ENCODE assay signal across 8 cellular contexts in the genomic region with DNA sequence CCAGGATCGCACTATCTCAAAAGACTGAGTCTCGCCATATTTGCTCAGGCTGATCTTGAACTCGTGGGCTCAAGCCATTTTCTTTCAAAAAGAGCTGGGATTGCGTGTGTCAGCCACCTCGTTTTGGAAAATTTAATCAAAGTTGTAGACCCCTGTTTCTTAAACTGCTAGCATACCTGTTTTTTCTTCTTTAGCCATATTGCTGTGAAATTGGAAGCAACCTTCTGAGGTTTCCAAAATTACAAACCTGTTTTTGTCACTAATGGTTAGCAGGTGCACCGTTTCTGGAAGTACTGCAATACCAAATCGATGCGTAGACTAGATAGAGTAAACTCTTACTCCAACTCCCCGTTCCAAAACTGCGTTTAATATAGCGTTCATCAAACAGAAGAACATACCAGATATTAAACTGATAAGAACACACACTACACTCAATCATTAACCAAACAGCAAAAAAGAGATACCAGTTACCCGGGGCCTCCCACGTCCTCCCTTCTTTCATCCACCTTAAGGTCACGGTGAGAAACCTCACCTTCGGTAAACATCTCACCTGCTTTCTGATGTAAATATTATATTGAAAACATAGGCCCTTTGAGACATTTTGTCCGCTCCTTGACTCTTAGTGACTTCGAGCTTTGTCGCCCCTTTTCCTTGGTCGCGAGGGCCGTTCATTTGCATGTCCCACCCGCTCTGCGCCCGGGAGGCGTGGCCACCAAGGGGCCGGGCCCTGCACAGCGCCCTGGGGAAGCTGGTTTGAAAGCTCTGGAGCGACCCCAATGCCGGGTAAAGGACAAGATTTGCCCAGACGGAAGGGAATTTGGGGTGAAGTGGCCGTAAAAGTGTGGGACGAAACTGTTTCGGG. TPM values are rescaled to one million over a fixed set of nuclear protein-coding genes. Genes with fewer than 3 reads are reported as not detected.
DNase-seq lines count a peak whose midpoint lies in the region; ATAC-seq and TF ChIP-seq lines count a peak whose summit lies in the region.

A gene (minus strand): TSS at position 462 of the 862 bp plus-strand sequence.

- POLR2A ChIA-PET in PC-9 (lab: Charles Lee; ENCODE audit: unreplicated experiment): interaction anchor here (0.7 kb wide), 1 partner anchor 10 kb away, joined by 4 read pairs; no protein-coding TSS in a partner anchor

- peaks cover 5% of the 10 kb centered on the region for H3K27me3 Mint-ChIP-seq in activated T-helper 1 cell treated with anti-CD3 and anti-CD28 coated beads, Interleukin-12 subunit alpha, Interleukin-12 subunit beta, Interleukin-2, Interleukin-4 antibody, amounts not matched to agents 30 ng/mL and 10 ng/mL and 1 ng/mL, durations not matched to agents 14 hours and 24 hours and 36 hours (ENCODE audit: insufficient read depth)
- H3K27me3 Mint-ChIP-seq in natural killer cell treated with Interleukin-12 subunit alpha and Interleukin-12 subunit beta and Interleukin-15 and Interleukin-18, amount 100 ng/mL, for 72 hours: no peaks in the 10 kb centered on the region

- H3K27ac Mint-ChIP-seq in activated T-helper 1 cell treated with anti-CD3 and anti-CD28 coated beads, Interleukin-12 subunit alpha, Interleukin-12 subunit beta, Interleukin-2, Interleukin-4 antibody, amounts not matched to agents 30 ng/mL and 10 ng/mL and 1 ng/mL, durations not matched to agents 14 hours and 24 hours and 36 hours: peak within 1 kb of the TSS; percentile 99
- peak within 1 kb of the TSS; percentile 98 to 99 for H3K27ac Mint-ChIP-seq in natural killer cell treated with Interleukin-12 subunit alpha and Interleukin-12 subunit beta and Interleukin-15 and Interleukin-18, amount 100 ng/mL, for 72 hours

- no peaks in the 10 kb centered on the region for H3K9me3 ChIP-seq in HUES6 (ENCODE audit: control insufficient read depth, insufficient read depth, low read depth, low read length)
- no peaks in the 10 kb centered on the region for H3K9me3 ChIP-seq in PC-9 (ENCODE audit: insufficient read depth, low read depth)

- H3K36me3 Mint-ChIP-seq in activated T-helper 1 cell treated with anti-CD3 and anti-CD28 coated beads, Interleukin-12 subunit alpha, Interleukin-12 subunit beta, Interleukin-2, Interleukin-4 antibody, amounts not matched to agents 30 ng/mL and 10 ng/mL and 1 ng/mL, durations not matched to agents 14 hours and 24 hours and 36 hours (ENCODE audit: low read depth): no peaks in the 10 kb centered on the region
- H3K36me3 Mint-ChIP-seq in natural killer cell treated with Interleukin-12 subunit alpha and Interleukin-12 subunit beta and Interleukin-15 and Interleukin-18, amount 100 ng/mL, for 72 hours: no peaks in the 10 kb centered on the region

- no peaks in the 10 kb centered on the region for H4K20me1 ChIP-seq in PC-9 (ENCODE audit: insufficient read depth)

- TF ChIP-seq CTCF in PC-9 (conservative IDR thresholded peaks at IDR 0.05) (no peak), fibroblast of the aortic adventitia (IDR thresholded peaks at IDR 0.05; ENCODE audit: insufficient read depth, low read length) (no peak)

- H3F3A ChIP-seq in PC-9 (ENCODE audit: insufficient read depth, low read depth): peaks cover 8% of the 10 kb centered on the region; the same call in 1 of the 2 replicates

- no peaks in the 10 kb centered on the region for H3K9me3 Mint-ChIP-seq in activated T-helper 1 cell treated with anti-CD3 and anti-CD28 coated beads, Interleukin-12 subunit alpha, Interleukin-12 subunit beta, Interleukin-2, Interleukin-4 antibody, amounts not matched to agents 30 ng/mL and 10 ng/mL and 1 ng/mL, durations not matched to agents 14 hours and 24 hours and 36 hours
- H3K9me3 Mint-ChIP-seq in natural killer cell treated with Interleukin-12 subunit alpha and Interleukin-12 subunit beta and Interleukin-15 and Interleukin-18, amount 100 ng/mL, for 72 hours: no peaks in the 10 kb centered on the region

- H3K4me1 ChIP-seq in HUES6 (ENCODE audit: control insufficient read depth, insufficient read depth, low read length) (peaks cover 32% of the 10 kb centered on the region), PC-9 (replicated peaks; ENCODE audit: insufficient read depth) (0 out of 2 replicates have a peak, but pooled peaks cover 7% of the 10 kb centered on the region)

- BruUV-seq in PC-9 (replicated peaks; lab: Mats Ljungman, UMichigan): TSS peak; percentile 100

- H3K36me3 ChIP-seq in HUES6 (ENCODE audit: control insufficient read depth, insufficient read depth, low read length): no peaks in the 10 kb centered on the region
- no peaks in the 10 kb centered on the region for H3K36me3 ChIP-seq in PC-9 (ENCODE audit: low read depth)

- peak within 1 kb of the TSS; percentile 92 for H3K4me3 Mint-ChIP-seq in activated T-helper 1 cell treated with anti-CD3 and anti-CD28 coated beads, Interleukin-12 subunit alpha, Interleukin-12 subunit beta, Interleukin-2, Interleukin-4 antibody, amounts not matched to agents 30 ng/mL and 10 ng/mL and 1 ng/mL, durations not matched to agents 14 hours and 24 hours and 36 hours
- peak within 1 kb of the TSS; percentile 94 for H3K4me3 Mint-ChIP-seq in natural killer cell treated with Interleukin-12 subunit alpha and Interleukin-12 subunit beta and Interleukin-15 and Interleukin-18, amount 100 ng/mL, for 72 hours

- CTCF ChIA-PET in PC-9 (lab: Charles Lee): no interaction called here

- intact Hi-C loops in PC-9 (cut with micrococcal nuclease; ENCODE audit: unreplicated experiment): loop anchor here (2.0 kb wide), 1 partner anchor 38 kb away; a partner anchor contains a TSS
- intact Hi-C loops in activated T-helper 1 cell treated with anti-CD3 and anti-CD28 coated beads, Interleukin-12 subunit alpha, Interleukin-12 subunit beta, Interleukin-2, Interleukin-4 antibody, amounts not matched to agents 30 ng/mL and 10 ng/mL and 1 ng/mL, durations not matched to agents 14 hours and 24 hours and 36 hours (cut with micrococcal nuclease): loop anchor here (1.0 kb wide), 3 partner anchors 12 to 144 kb away; no protein-coding TSS in a partner anchor

- peak within 1 kb of the TSS; percentile 74 for H3K4me2 ChIP-seq in PC-9

- H3K4me3 ChIP-seq in HUES6 (ENCODE audit: low read depth, low read length) (peak within 1 kb of the TSS; percentile 90), PC-9 (peak within 1 kb of the TSS; percentile 76), fibroblast of the aortic adventitia (ENCODE audit: low read depth, low read length) (peak within 1 kb of the TSS; percentile 68)

- H3K27ac ChIP-seq in HUES6 (ENCODE audit: low read depth, low read length) (peak within 1 kb of the TSS; percentile 100), PC-9 (peak within 1 kb of the TSS; percentile 93)

- H2AFZ ChIP-seq in PC-9: peak within 1 kb of the TSS; percentile 99

- peak within 1 kb of the TSS; percentile 100 for H3K9ac ChIP-seq in HUES6 (ENCODE audit: low read length)

- H3K27me3 ChIP-seq in HUES6 (ENCODE audit: control insufficient read depth, insufficient read depth, low read length): no peaks in the 10 kb centered on the region
- no peaks in the 10 kb centered on the region for H3K27me3 ChIP-seq in PC-9 (ENCODE audit: insufficient read depth, low read depth)

- H3K4me1 Mint-ChIP-seq in activated T-helper 1 cell treated with anti-CD3 and anti-CD28 coated beads, Interleukin-12 subunit alpha, Interleukin-12 subunit beta, Interleukin-2, Interleukin-4 antibody, amounts not matched to agents 30 ng/mL and 10 ng/mL and 1 ng/mL, durations not matched to agents 14 hours and 24 hours and 36 hours (ENCODE audit: low read depth): peaks cover 21% of the 10 kb centered on the region
- peaks cover 8 to 14% of the 10 kb centered on the region in 2 donors for H3K4me1 Mint-ChIP-seq in natural killer cell treated with Interleukin-12 subunit alpha and Interleukin-12 subunit beta and Interleukin-15 and Interleukin-18, amount 100 ng/mL, for 72 hours (ENCODE audit: low read depth in 2 of 2)

- H3K79me2 ChIP-seq in PC-9 (ENCODE audit: low read depth): no peaks in the 10 kb centered on the region

- no peaks in the 10 kb centered on the region for H3K9me2 ChIP-seq in PC-9 (ENCODE audit: insufficient read depth)

- ATAC-seq in GM21390 (IDR thresholded peaks at IDR 0.05; ENCODE audit: unreplicated experiment): peak; percentile 84
- ATAC-seq in natural killer cell treated with Interleukin-12 subunit alpha and Interleukin-12 subunit beta and Interleukin-15 and Interleukin-18, amount 100 ng/mL, for 72 hours: peak; percentile 84 to 86

- DNase-seq in COR-L47 (lab: John Stamatoyannopoulos, UW) (peak; percentile 46), PC-9 (peak; percentile 78 to 95), fibroblast of the aortic adventitia (ENCODE audit: low read depth) (peak; percentile 74)
- peak; percentile 65 for DNase-seq in activated T-helper 1 cell treated with anti-CD3 and anti-CD28 coated beads, Interleukin-12 subunit alpha, Interleukin-12 subunit beta, Interleukin-2, Interleukin-4 antibody, amounts not matched to agents 30 ng/mL and 10 ng/mL and 1 ng/mL, durations not matched to agents 14 hours and 24 hours and 36 hours (ENCODE audit: low spot score)
- peak; percentile 71 for DNase-seq in natural killer cell treated with Interleukin-12 subunit alpha and Interleukin-12 subunit beta and Interleukin-15 and Interleukin-18, amount 100 ng/mL, for 72 hours (ENCODE audit: low spot score)
- DNase-seq in stimulated activated naive CD4-positive, alpha-beta T cell treated with Interleukin-2 at 50 U/mL for 16 hours (lab: John Stamatoyannopoulos, UW): peak; percentile 67

RNA-seq across cellular contexts. Expression of the gene that starts here (rescaled TPM):
- total RNA-seq in PC-9 (2021) (3.9 TPM in 1 of 2 replicates, not detected in the other), fibroblast of the aortic adventitia (ENCODE audit: low replicate concordance) (not detected in 2 replicates)
- total RNA-seq in activated T-helper 1 cell treated with anti-CD3 and anti-CD28 coated beads, Interleukin-12 subunit alpha, Interleukin-12 subunit beta, Interleukin-2, Interleukin-4 antibody, amounts not matched to agents 30 ng/mL and 10 ng/mL and 1 ng/mL, durations not matched to agents 14 hours and 24 hours and 36 hours: 28.5 and 32.9 TPM in 2 replicates
- total RNA-seq in natural killer cell treated with Interleukin-12 subunit alpha and Interleukin-12 subunit beta and Interleukin-15 and Interleukin-18, amount 100 ng/mL, for 72 hours: 10 to 100 TPM; 13.9 to 39.8 TPM

Comparison
In these comparisons a context has a peak if more than half of its experiments do, and no peak if none do; other contexts are left out.
1. Peak in every context shown above with its lines: DNase-seq, ATAC-seq, H3K4me3 ChIP-seq and H3K27ac ChIP-seq.
2. Peak in DNase-seq and H3K4me3 ChIP-seq in fibroblast of the aortic adventitia; RNA of the gene not detected or under 1 TPM.